Comparison of ENCODE assay signal across 24 cellular contexts in the genomic region with DNA sequence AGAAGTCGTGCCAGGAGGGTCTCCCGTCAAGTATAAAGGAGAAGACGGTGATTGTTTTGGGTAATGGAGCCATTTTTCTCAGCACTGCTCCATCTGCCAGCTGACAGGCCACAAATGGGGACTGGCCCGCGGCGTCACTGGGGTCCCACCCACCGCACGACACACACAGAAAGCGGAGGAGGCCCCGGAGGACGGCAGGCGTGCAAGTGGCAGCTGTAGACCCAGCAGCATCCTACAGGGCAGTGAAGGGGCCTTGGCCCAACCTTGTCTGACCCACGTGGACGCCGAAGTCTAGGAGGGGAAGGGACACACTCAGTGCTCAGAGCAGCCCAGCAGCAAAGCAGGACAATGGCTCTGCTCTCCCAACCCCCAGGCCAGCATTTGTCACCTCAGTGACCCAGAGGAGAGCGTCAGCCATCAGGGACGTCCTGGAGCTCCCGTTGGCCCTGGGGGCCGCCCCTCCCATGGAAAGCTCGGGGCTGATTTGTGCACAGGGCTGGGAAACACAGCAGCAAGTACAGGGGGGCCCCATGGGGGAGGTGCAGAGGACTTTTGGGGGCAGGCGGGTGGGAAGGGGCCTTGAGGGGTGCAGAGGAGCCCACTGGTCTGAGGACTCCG.
"Had no signal": no experiment of that assay in that cellular context is flagged by ENCODE, and none has a peak within 500 bp of the region (broad histone marks: within the 10 kb centered on the region; RNA-seq: fewer than 3 reads in every experiment).

No MANE protein-coding gene starts in this region.

- H3K27me3 ChIP-seq: pancreas had no signal

- H3K4me3 ChIP-seq: left ventricle myocardium inferior, pancreas, prostate gland, skin epidermis, stomach, suprapubic skin, thoracic aorta, tibial artery, upper lobe of right lung had no signal

- H3K4me1 ChIP-seq: left ventricle myocardium inferior, pancreas, prostate gland, stomach, suprapubic skin, tibial artery, upper lobe of right lung had no signal

- H3K4me3 Mint-ChIP-seq: immature natural killer cell; memory B cell; mesothelial cell of epicardium; naive B cell; natural killer cell; stimulated activated effector memory CD8-positive, alpha-beta T cell treated with anti-CD3 and anti-CD28 coated beads, Interleukin-12 subunit alpha, Interleukin-12 subunit beta, amount 100 ng/mL, for 72 hours had no signal

- H3K36me3 ChIP-seq: left ventricle myocardium inferior, pancreas, prostate gland, stomach, suprapubic skin, thoracic aorta, tibial artery, upper lobe of right lung had no signal

- H3K27ac Mint-ChIP-seq: immature natural killer cell; memory B cell; mesothelial cell of epicardium; natural killer cell; stimulated activated effector memory CD8-positive, alpha-beta T cell treated with anti-CD3 and anti-CD28 coated beads, Interleukin-12 subunit alpha, Interleukin-12 subunit beta, amount 100 ng/mL, for 72 hours had no signal

- DNase-seq: head of caudate nucleus; hypothalamus; immature natural killer cell; left ventricle myocardium inferior; naive B cell; natural killer cell; nucleus accumbens; retina; right cardiac atrium; stimulated activated CD4-positive, alpha-beta T cell treated with anti-CD3 and anti-CD28 coated beads, Interleukin-4, amount 100 ng/mL, for 24 hours; stimulated activated naive CD8-positive, alpha-beta T cell treated with anti-CD3 and anti-CD28 coated beads, Interleukin-15, Interleukin-2, amounts not matched to agents 100 U/mL and 50 U/mL, for 24 hours; stomach; tibial artery; trophoblast cell; upper lobe of right lung had no signal

- H3K9me3 Mint-ChIP-seq: natural killer cell had no signal

- H3K27ac ChIP-seq: left ventricle myocardium inferior, pancreas, prostate gland, skin epidermis, stomach, suprapubic skin, thoracic aorta, tibial artery, upper lobe of right lung had no signal

- H3K36me3 Mint-ChIP-seq: immature natural killer cell; mesothelial cell of epicardium; naive B cell; natural killer cell; stimulated activated effector memory CD8-positive, alpha-beta T cell treated with anti-CD3 and anti-CD28 coated beads, Interleukin-12 subunit alpha, Interleukin-12 subunit beta, amount 100 ng/mL, for 72 hours had no signal

- H3K9me3 ChIP-seq: left ventricle myocardium inferior, pancreas, prostate gland, stomach, suprapubic skin, thoracic aorta, tibial artery, upper lobe of right lung had no signal

- H3K4me1 Mint-ChIP-seq: immature natural killer cell, memory B cell, mesothelial cell of epicardium, naive B cell, natural killer cell had no signal

- ATAC-seq: natural killer cell; pancreas; right cardiac atrium; sciatic nerve; stimulated activated effector memory CD8-positive, alpha-beta T cell treated with anti-CD3 and anti-CD28 coated beads, Interleukin-12 subunit alpha, Interleukin-12 subunit beta, amount 100 ng/mL, for 72 hours; stimulated activated naive CD8-positive, alpha-beta T cell treated with anti-CD3 and anti-CD28 coated beads, Interleukin-15, Interleukin-2, amounts not matched to agents 100 U/mL and 50 U/mL, for 24 hours; upper lobe of right lung had no signal
